Comparison of ENCODE assay signal across 8 cellular contexts in the genomic region with DNA sequence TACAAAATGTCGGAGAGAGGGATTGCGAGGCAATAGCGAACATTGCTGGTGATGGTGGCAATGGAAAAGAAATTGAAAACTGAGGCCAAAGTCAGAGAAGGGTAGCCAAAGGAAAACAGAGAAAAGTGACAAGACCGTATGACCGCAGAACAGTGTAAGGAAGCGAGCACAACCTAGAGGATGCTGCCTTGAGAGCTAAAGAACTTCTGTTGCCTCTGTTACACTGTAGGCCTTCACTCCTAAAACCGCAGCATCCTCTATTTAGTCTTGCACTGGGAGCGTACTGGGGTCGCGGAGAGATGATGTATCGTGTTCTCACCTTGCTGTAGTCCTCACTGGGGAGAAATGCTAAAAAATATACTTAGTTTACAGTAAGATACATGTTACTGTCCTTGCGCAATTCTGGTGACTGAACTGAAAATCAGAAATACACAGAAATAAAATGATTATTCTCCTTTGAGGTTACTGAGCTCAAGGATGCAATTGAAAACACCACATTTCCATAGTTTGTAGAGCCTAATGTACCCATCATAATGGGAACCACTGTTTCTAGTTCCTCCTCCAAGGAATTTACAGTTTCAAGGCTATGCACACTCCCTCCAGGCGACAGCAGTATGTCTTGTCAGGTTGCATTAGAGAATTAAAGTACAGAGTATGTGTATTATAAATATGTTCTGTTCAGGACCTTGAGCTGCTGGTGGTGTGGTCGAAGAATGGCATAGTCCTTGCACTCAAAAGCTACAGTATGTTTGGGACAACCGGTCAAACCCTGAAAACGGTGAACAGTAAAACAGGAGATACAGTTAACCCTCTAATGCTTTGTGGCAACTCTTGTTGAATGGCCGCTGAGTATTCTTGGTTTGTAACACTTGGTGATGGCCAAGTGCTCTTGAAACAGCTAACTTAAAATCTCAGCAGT. TPM values are rescaled to one million over a fixed set of nuclear protein-coding genes. Genes with fewer than 3 reads are reported as not detected.
DNase-seq lines count a peak whose midpoint lies in the region; ATAC-seq and TF ChIP-seq lines count a peak whose summit lies in the region.

No MANE protein-coding gene starts in this region.

- no peaks in the 10 kb centered on the region for H3K9me3 ChIP-seq in CD4-positive, alpha-beta T cell (ENCODE audit: control insufficient read depth, low read length)
- H3K9me3 ChIP-seq in HAP-1 (no peaks in the 10 kb centered on the region), SK-N-SH (no peaks in the 10 kb centered on the region)

- whole genome bisulfite sequencing in SK-N-SH (ENCODE audit: low lambda C conversion rate) = 6% methylated on average over 17 of the region's 17 CpGs

- H3K4me1 Mint-ChIP-seq in CD4-positive, alpha-beta T cell (ENCODE audit: low read depth) = peaks cover 59% of the 10 kb centered on the region
- H3K4me1 Mint-ChIP-seq in endothelial cell (ENCODE audit: unreplicated experiment) = peaks cover 48% of the 10 kb centered on the region
- peaks cover 40 to 60% of the 10 kb centered on the region in 2 donors for H3K4me1 Mint-ChIP-seq in natural killer cell treated with Interleukin-12 subunit alpha and Interleukin-12 subunit beta and Interleukin-15 and Interleukin-18, amount 100 ng/mL, for 72 hours (ENCODE audit: low read depth in 2 of 2)

- CTCF ChIA-PET in CD4-positive, alpha-beta T cell (lab: Charles Lee) = interaction anchor here (0.9 to 1.4 kb wide), 4 partner anchors 11 to 528 kb away, joined by 3 to 4 read pairs (median 4); no protein-coding TSS in a partner anchor
- CTCF ChIA-PET in SK-N-SH (lab: Yijun Ruan, JAX) = interaction anchor here (0.6 to 1.5 kb wide), 6 partner anchors 12 to 528 kb away, joined by 3 to 5 read pairs (median 3); no protein-coding TSS in a partner anchor

- no peaks in the 10 kb centered on the region for H3K9me2 ChIP-seq in SK-N-SH

- in situ Hi-C loops in HAP-1 (cut with MboI; ENCODE audit: low sequenced_read_pairs) = no loop called here

- no peak for TF ChIP-seq CTCF in CD4-positive, alpha-beta T cell (IDR thresholded peaks at IDR 0.05)
- TF ChIP-seq CTCF in SK-N-SH (IDR thresholded peaks at IDR 0.05) = no peak
- no peak for TF ChIP-seq CTCF in endothelial cell (IDR thresholded peaks at IDR 0.05; ENCODE audit: unreplicated experiment)

- H3K27me3 Mint-ChIP-seq in CD4-positive, alpha-beta T cell = no peaks in the 10 kb centered on the region
- H3K27me3 Mint-ChIP-seq in endothelial cell (ENCODE audit: unreplicated experiment) = peaks cover 14% of the 10 kb centered on the region
- H3K27me3 Mint-ChIP-seq in natural killer cell treated with Interleukin-12 subunit alpha and Interleukin-12 subunit beta and Interleukin-15 and Interleukin-18, amount 100 ng/mL, for 72 hours = no peaks in the 10 kb centered on the region

- H3K9ac ChIP-seq in SK-N-SH = peak overlapping the region; percentile 88

- peaks cover 22% of the 10 kb centered on the region for H3K36me3 Mint-ChIP-seq in CD4-positive, alpha-beta T cell (ENCODE audit: low read depth)
- no peaks in the 10 kb centered on the region for H3K36me3 Mint-ChIP-seq in endothelial cell (ENCODE audit: low read depth, unreplicated experiment)
- H3K36me3 Mint-ChIP-seq in natural killer cell treated with Interleukin-12 subunit alpha and Interleukin-12 subunit beta and Interleukin-15 and Interleukin-18, amount 100 ng/mL, for 72 hours = peaks cover 5% of the 10 kb centered on the region

- peak overlapping the region; percentile 97 for H3K4me3 Mint-ChIP-seq in CD4-positive, alpha-beta T cell
- H3K4me3 Mint-ChIP-seq in endothelial cell (ENCODE audit: unreplicated experiment) = peak overlapping the region; percentile 100
- peak overlapping the region; percentile 99 for H3K4me3 Mint-ChIP-seq in natural killer cell treated with Interleukin-12 subunit alpha and Interleukin-12 subunit beta and Interleukin-15 and Interleukin-18, amount 100 ng/mL, for 72 hours

- peak; percentile 27 for ATAC-seq in CD4-positive, alpha-beta T cell (ENCODE audit: poor library complexity)
- peak in 1 of 2 donors; percentile 37 for ATAC-seq in natural killer cell treated with Interleukin-12 subunit alpha and Interleukin-12 subunit beta and Interleukin-15 and Interleukin-18, amount 100 ng/mL, for 72 hours
- ATAC-seq in GM21447 (IDR thresholded peaks at IDR 0.05; ENCODE audit: unreplicated experiment) (no peak), GM19023 (IDR thresholded peaks at IDR 0.05; ENCODE audit: unreplicated experiment) (no peak)

- no peak for TF ChIP-seq RAD21 in SK-N-SH (IDR thresholded peaks at IDR 0.05; ENCODE audit: low read length)

- H4K20me1 ChIP-seq in SK-N-SH (ENCODE audit: insufficient read depth) = peaks cover 36% of the 10 kb centered on the region

- no peaks in the 10 kb centered on the region for H3K36me3 ChIP-seq in HAP-1 (replicated peaks)
- H3K36me3 ChIP-seq in SK-N-SH (replicated peaks in 1 of 2; ENCODE audit: control insufficient read depth in 1 of 2, insufficient read depth in 2 of 2, low read length in 1 of 2) = peaks cover 2 to 7% of the 10 kb centered on the region in 2 experiments

- H3K4me1 ChIP-seq in HAP-1 = peaks cover 23% of the 10 kb centered on the region
- H3K4me1 ChIP-seq in SK-N-SH (ENCODE audit: control insufficient read depth in 1 of 2, insufficient read depth in 2 of 2, low read depth in 1 of 2, low read length in 1 of 2) = peaks cover 33 to 37% of the 10 kb centered on the region in 2 experiments; a peak in 3 of 4 replicates

- H3K4me2 ChIP-seq in SK-N-SH = peak overlapping the region; percentile 82

- H3K27ac ChIP-seq in CD4-positive, alpha-beta T cell (ENCODE audit: low read depth, low read length) = peak overlapping the region; percentile 95
- H3K27ac ChIP-seq in SK-N-SH (ENCODE audit: low read depth in 2 of 2, low read length in 1 of 2) = peak overlapping the region; percentile 81 to 97

- H2AFZ ChIP-seq in SK-N-SH (ENCODE audit: low read depth) = peak overlapping the region; percentile 76

- intact Hi-C loops in CD4-positive, alpha-beta T cell (cut with DNase I, micrococcal nuclease) = loop anchor here (1.0 to 10.0 kb wide), 9 partner anchors 8 to 524 kb away; partner anchors contain the start of genes C1orf53 (in 1 of the 2) and DENND1B (in 1 of the 2)

- POLR2A ChIA-PET in CD4-positive, alpha-beta T cell (lab: Charles Lee) = interaction anchor here (0.5 to 7.4 kb wide), 13 partner anchors 15 to 779 kb away, joined by 3 to 160 read pairs (median 3); partner anchors contain the start of gene C1orf53
- POLR2A ChIA-PET in SK-N-SH (lab: Yijun Ruan, JAX) = interaction anchor here (0.6 kb wide), 1 partner anchor 988 kb away, joined by 5 read pairs; no protein-coding TSS in a partner anchor

- H3K4me3 ChIP-seq in HAP-1 (peak overlapping the region; percentile 62), SK-N-SH (ENCODE audit: low read depth in 2 of 2, low read length in 1 of 2) (peak overlapping the region; percentile 75 to 97)

- no peaks in the 10 kb centered on the region for H3K27me3 ChIP-seq in CD4-positive, alpha-beta T cell (ENCODE audit: control insufficient read depth, insufficient read depth, low read length)
- H3K27me3 ChIP-seq in HAP-1 (ENCODE audit: low read depth) = no peaks in the 10 kb centered on the region
- no peaks in the 10 kb centered on the region for H3K27me3 ChIP-seq in SK-N-SH (ENCODE audit: insufficient read depth)

- TF ChIP-seq EP300 in SK-N-SH (IDR thresholded peaks at IDR 0.05; ENCODE audit: borderline replicate concordance in 1 of 2, low read depth in 1 of 2, low read length in 1 of 2) = no peak

- H3K27ac Mint-ChIP-seq in CD4-positive, alpha-beta T cell = peak overlapping the region; percentile 98
- H3K27ac Mint-ChIP-seq in endothelial cell (ENCODE audit: unreplicated experiment) = peak overlapping the region; percentile 95
- H3K27ac Mint-ChIP-seq in natural killer cell treated with Interleukin-12 subunit alpha and Interleukin-12 subunit beta and Interleukin-15 and Interleukin-18, amount 100 ng/mL, for 72 hours = peak overlapping the region; percentile 95 to 98

- peaks cover 68% of the 10 kb centered on the region for H3K79me2 ChIP-seq in SK-N-SH (ENCODE audit: insufficient read depth)

- peaks cover 51% of the 10 kb centered on the region for H3F3A ChIP-seq in SK-N-SH (replicated peaks; ENCODE audit: insufficient read depth)

- no peaks in the 10 kb centered on the region for H3K9me3 Mint-ChIP-seq in CD4-positive, alpha-beta T cell
- no peaks in the 10 kb centered on the region for H3K9me3 Mint-ChIP-seq in endothelial cell (ENCODE audit: unreplicated experiment)
- no peaks in the 10 kb centered on the region for H3K9me3 Mint-ChIP-seq in natural killer cell treated with Interleukin-12 subunit alpha and Interleukin-12 subunit beta and Interleukin-15 and Interleukin-18, amount 100 ng/mL, for 72 hours

- peak in 1 of 10 experiments; percentile 28 for DNase-seq in CD4-positive, alpha-beta T cell
- peak; percentile 20 to 35 for DNase-seq in HAP-1 (ENCODE audit: low spot score in 2 of 2)
- peak; percentile 20 for DNase-seq in SK-N-SH
- DNase-seq in endothelial cell (ENCODE audit: low spot score) = no peak
- peak; percentile 61 for DNase-seq in natural killer cell treated with Interleukin-12 subunit alpha and Interleukin-12 subunit beta and Interleukin-15 and Interleukin-18, amount 100 ng/mL, for 72 hours (ENCODE audit: low spot score)
- no peak for DNase-seq in dedifferentiated amniotic fluid mesenchymal stem cell (ENCODE audit: extremely low spot score)

TF ChIP-seq in SK-N-SH, 30 proteins besides CTCF, POLR2A, EP300 and RAD21:
- peak; percentile 21; the same call in 1 of the 2 replicates for TF ChIP-seq TCF12 (IDR thresholded peaks at IDR 0.05)
- no peak for TF ChIP-seq TEAD4 (IDR thresholded peaks at IDR 0.05; ENCODE audit: borderline replicate concordance, insufficient read depth)
- TF ChIP-seq CHD2 (IDR thresholded peaks at IDR 0.05; ENCODE audit: low read length, partially characterized antibody) = peak; percentile 2
- TF ChIP-seq, protein P1, sequence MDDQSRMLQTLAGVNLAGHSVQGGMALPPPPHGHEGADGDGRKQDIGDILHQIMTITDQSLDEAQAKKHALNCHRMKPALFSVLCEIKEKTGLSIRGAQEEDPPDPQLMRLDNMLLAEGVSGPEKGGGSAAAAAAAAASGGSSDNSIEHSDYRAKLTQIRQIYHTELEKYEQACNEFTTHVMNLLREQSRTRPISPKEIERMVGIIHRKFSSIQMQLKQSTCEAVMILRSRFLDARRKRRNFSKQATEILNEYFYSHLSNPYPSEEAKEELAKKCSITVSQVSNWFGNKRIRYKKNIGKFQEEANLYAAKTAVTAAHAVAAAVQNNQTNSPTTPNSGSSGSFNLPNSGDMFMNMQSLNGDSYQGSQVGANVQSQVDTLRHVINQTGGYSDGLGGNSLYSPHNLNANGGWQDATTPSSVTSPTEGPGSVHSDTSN (IDR thresholded peaks at IDR 0.05) = peak; percentile 56; the same call in 1 of the 2 replicates

RNA-seq across cellular contexts. Expression of gene NEK7, which starts 1.3 kb away (rescaled TPM):
- total RNA-seq in CD4-positive, alpha-beta T cell = 10 to 100 TPM; 11.8 to 13.0 TPM
- polyA plus RNA-seq in SK-N-SH (2012; rRNA removed) = 85.8 and 146 TPM in 2 replicates
- 148 and 159 TPM in 2 replicates for polyA plus RNA-seq in SK-N-SH (2012; cell fraction: cytosol; rRNA removed)
- 72.1 and 172 TPM in 2 replicates for polyA plus RNA-seq in SK-N-SH (2012; cell fraction: nucleus; rRNA removed)
- 44.9 TPM for total RNA-seq in endothelial cell (ENCODE audit: unreplicated experiment)
- total RNA-seq in natural killer cell treated with Interleukin-12 subunit alpha and Interleukin-12 subunit beta and Interleukin-15 and Interleukin-18, amount 100 ng/mL, for 72 hours = 100 to 1,000 TPM in 1 of 2 donors, 10 to 100 TPM in 1; 80.0 to 108 TPM

Comparison
In these comparisons a context has a peak if more than half of its experiments do, and no peak if none do; other contexts are left out.
1. DNase-seq: peak in HAP-1 (2 of 2), SK-N-SH (single experiment) and natural killer cell treated with Interleukin-12 subunit alpha and Interleukin-12 subunit beta and Interleukin-15 and Interleukin-18, amount 100 ng/mL, for 72 hours (single experiment); none in endothelial cell (single experiment) and dedifferentiated amniotic fluid mesenchymal stem cell (single experiment).
2. Peak in every context shown above with its lines, with median percentiles within 50 percentile points of each other: H3K27ac Mint-ChIP-seq and H3K4me3 Mint-ChIP-seq.